Comparison of ENCODE assay signal across 1 cellular context in the genomic region with DNA sequence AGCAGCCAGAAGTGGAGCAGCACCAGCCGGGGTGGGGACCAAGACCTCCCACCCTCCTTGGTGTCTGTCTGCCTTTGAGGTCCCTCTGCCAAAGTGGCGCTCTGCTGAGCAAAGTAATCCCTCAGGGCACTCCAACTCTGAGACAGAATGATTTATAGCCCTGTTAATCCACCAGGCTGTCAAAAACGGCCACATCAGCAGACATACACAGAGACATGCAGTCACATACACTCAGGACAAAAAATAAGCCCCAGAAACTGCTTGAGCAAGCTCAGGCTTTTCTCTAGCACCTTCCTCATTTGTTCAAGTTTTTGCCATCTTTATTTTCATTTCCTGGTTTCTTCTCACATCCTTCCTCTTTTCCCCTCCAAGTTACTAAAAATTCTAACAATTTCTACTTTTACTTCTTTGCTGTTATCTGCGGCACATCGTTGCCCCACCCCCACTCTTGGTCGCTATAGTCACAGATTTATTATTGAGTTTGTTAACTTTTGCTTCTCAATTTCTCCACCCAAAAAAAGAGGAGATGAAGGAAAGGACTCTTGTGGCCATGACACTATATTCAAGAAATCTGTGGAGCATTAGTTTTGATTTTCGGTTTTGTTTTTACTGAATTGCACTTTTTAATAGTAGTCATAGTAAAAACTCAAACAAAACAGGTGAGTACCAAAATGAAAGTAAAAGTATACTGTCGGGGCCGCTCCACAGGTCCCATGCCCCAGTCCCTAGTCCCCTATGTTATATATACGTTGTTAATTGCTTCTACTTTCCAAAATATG.
TF ChIP-seq lines count a peak whose summit lies in the region.

No MANE protein-coding gene starts in this region.

TF ChIP-seq in GM12878, 131 proteins besides CTCF, POLR2A, EP300 and RAD21 (continued from another document):
- TF ChIP-seq, protein P1, sequence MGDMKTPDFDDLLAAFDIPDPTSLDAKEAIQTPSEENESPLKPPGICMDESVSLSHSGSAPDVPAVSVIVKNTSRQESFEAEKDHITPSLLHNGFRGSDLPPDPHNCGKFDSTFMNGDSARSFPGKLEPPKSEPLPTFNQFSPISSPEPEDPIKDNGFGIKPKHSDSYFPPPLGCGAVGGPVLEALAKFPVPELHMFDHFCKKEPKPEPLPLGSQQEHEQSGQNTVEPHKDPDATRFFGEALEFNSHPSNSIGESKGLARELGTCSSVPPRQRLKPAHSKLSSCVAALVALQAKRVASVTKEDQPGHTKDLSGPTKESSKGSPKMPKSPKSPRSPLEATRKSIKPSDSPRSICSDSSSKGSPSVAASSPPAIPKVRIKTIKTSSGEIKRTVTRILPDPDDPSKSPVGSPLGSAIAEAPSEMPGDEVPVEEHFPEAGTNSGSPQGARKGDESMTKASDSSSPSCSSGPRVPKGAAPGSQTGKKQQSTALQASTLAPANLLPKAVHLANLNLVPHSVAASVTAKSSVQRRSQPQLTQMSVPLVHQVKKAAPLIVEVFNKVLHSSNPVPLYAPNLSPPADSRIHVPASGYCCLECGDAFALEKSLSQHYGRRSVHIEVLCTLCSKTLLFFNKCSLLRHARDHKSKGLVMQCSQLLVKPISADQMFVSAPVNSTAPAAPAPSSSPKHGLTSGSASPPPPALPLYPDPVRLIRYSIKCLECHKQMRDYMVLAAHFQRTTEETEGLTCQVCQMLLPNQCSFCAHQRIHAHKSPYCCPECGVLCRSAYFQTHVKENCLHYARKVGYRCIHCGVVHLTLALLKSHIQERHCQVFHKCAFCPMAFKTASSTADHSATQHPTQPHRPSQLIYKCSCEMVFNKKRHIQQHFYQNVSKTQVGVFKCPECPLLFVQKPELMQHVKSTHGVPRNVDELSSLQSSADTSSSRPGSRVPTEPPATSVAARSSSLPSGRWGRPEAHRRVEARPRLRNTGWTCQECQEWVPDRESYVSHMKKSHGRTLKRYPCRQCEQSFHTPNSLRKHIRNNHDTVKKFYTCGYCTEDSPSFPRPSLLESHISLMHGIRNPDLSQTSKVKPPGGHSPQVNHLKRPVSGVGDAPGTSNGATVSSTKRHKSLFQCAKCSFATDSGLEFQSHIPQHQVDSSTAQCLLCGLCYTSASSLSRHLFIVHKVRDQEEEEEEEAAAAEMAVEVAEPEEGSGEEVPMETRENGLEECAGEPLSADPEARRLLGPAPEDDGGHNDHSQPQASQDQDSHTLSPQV (IDR thresholded peaks at IDR 0.05) = no peak
- TF ChIP-seq STAT3 (IDR thresholded peaks at IDR 0.05; ENCODE audit: low read depth, low read length) = no peak
- TF ChIP-seq SUPT20H (IDR thresholded peaks at IDR 0.05; ENCODE audit: borderline replicate concordance, control insufficient read depth, low read depth, low read length) = no peak
- TF ChIP-seq, protein P2, sequence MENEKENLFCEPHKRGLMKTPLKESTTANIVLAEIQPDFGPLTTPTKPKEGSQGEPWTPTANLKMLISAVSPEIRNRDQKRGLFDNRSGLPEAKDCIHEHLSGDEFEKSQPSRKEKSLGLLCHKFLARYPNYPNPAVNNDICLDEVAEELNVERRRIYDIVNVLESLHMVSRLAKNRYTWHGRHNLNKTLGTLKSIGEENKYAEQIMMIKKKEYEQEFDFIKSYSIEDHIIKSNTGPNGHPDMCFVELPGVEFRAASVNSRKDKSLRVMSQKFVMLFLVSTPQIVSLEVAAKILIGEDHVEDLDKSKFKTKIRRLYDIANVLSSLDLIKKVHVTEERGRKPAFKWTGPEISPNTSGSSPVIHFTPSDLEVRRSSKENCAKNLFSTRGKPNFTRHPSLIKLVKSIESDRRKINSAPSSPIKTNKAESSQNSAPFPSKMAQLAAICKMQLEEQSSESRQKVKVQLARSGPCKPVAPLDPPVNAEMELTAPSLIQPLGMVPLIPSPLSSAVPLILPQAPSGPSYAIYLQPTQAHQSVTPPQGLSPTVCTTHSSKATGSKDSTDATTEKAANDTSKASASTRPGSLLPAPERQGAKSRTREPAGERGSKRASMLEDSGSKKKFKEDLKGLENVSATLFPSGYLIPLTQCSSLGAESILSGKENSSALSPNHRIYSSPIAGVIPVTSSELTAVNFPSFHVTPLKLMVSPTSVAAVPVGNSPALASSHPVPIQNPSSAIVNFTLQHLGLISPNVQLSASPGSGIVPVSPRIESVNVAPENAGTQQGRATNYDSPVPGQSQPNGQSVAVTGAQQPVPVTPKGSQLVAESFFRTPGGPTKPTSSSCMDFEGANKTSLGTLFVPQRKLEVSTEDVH (IDR thresholded peaks at IDR 0.05; ENCODE audit: low read depth, partially characterized antibody) = no peak
- no peak for TF ChIP-seq POLR2AphosphoS2 (IDR thresholded peaks at IDR 0.05; ENCODE audit: low read depth, low read length)
- TF ChIP-seq ASH2L (IDR thresholded peaks at IDR 0.05; ENCODE audit: borderline replicate concordance, low read depth) = 0 out of 2 replicates have a peak, but pooled peaks have one; percentile 58
- no peak for TF ChIP-seq RAD51 (IDR thresholded peaks at IDR 0.05)
- TF ChIP-seq RB1 (IDR thresholded peaks at IDR 0.05; ENCODE audit: borderline replicate concordance) = no peak
- no peak for TF ChIP-seq POU2F2 (IDR thresholded peaks at IDR 0.05; ENCODE audit: borderline replicate concordance, low read depth, low read length)
- TF ChIP-seq, protein P3, sequence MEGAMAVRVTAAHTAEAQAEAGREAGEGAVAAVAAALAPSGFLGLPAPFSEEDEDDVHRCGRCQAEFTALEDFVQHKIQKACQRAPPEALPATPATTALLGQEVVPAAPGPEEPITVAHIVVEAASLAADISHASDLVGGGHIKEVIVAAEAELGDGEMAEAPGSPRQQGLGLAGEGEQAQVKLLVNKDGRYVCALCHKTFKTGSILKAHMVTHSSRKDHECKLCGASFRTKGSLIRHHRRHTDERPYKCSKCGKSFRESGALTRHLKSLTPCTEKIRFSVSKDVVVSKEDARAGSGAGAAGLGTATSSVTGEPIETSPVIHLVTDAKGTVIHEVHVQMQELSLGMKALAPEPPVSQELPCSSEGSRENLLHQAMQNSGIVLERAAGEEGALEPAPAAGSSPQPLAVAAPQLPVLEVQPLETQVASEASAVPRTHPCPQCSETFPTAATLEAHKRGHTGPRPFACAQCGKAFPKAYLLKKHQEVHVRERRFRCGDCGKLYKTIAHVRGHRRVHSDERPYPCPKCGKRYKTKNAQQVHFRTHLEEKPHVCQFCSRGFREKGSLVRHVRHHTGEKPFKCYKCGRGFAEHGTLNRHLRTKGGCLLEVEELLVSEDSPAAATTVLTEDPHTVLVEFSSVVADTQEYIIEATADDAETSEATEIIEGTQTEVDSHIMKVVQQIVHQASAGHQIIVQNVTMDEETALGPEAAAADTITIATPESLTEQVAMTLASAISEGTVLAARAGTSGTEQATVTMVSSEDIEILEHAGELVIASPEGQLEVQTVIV (IDR thresholded peaks at IDR 0.05; ENCODE audit: borderline replicate concordance, partially characterized antibody) = no peak
- TF ChIP-seq, protein P4, sequence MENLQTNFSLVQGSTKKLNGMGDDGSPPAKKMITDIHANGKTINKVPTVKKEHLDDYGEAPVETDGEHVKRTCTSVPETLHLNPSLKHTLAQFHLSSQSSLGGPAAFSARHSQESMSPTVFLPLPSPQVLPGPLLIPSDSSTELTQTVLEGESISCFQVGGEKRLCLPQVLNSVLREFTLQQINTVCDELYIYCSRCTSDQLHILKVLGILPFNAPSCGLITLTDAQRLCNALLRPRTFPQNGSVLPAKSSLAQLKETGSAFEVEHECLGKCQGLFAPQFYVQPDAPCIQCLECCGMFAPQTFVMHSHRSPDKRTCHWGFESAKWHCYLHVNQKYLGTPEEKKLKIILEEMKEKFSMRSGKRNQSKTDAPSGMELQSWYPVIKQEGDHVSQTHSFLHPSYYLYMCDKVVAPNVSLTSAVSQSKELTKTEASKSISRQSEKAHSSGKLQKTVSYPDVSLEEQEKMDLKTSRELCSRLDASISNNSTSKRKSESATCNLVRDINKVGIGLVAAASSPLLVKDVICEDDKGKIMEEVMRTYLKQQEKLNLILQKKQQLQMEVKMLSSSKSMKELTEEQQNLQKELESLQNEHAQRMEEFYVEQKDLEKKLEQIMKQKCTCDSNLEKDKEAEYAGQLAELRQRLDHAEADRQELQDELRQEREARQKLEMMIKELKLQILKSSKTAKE (IDR thresholded peaks at IDR 0.05; ENCODE audit: low read depth, poor library complexity, severe bottlenecking) = peak; percentile 24
- TF ChIP-seq IKZF2 (IDR thresholded peaks at IDR 0.05) = peak; percentile 78 to 86; a peak in 3 of 4 replicates
- TF ChIP-seq MEF2B (IDR thresholded peaks at IDR 0.05; ENCODE audit: partially characterized antibody, poor library complexity, severe bottlenecking) = peak; percentile 29
- TF ChIP-seq RELA (IDR thresholded peaks at IDR 0.05; ENCODE audit: borderline replicate concordance, partially characterized antibody) = no peak
- TF ChIP-seq DPF2 (IDR thresholded peaks at IDR 0.05) = peak; percentile 48; the same call in 1 of the 2 replicates
- TF ChIP-seq SRF (IDR thresholded peaks at IDR 0.05; ENCODE audit: low read depth in 2 of 2, low read length in 2 of 2) = no peak
TF ChIP-seq in GM12878: peak in this region for 31.
